25 cellular contexts compared by ENCODE assay signal in the genomic region with DNA sequence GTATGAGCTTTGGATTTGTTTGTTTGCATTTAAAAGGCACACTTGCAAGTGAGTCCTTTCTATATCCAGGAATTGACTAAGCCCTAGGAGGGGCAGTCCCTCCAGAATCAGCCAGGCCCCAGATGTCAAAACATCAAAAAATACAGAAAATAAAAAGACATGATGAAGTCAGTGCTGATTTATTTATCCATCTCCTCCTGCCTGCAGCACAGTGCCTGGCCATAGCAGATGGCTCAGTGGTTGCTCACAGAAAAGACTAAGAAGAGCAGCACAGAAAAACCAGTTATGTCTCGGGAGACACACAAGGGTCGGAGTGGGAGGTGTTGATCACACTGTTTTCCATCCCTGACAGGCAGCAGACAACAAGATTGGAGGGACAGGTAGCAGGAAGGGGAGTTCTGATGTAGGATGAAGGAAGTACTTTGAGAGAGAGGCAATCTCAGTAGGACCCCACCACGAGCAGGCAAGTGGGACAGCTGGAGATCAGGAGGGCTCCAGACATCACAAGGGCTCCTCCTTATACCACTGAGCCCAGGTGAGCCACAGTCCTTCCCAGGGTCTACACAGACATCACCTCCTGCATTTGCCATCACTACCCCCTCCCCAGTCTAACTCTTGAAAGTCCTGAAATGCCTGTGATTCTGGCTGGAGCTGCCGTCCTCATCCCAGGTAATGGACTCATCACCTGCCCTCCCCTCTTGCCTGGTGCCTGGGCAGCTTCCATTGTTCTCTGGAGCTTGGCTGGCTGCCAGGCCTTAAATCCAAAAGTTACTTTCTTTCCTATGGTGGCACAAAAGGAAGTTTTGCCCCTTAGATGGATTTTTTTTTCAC. TPM values are rescaled to one million over a fixed set of nuclear protein-coding genes. Genes with fewer than 3 reads are reported as not detected.
DNase-seq lines count a peak whose midpoint lies in the region; ATAC-seq and TF ChIP-seq lines count a peak whose summit lies in the region.
"Had no signal": no experiment of that assay in that cellular context is flagged by ENCODE, and none has a peak within 500 bp of the region (broad histone marks: within the 10 kb centered on the region; RNA-seq: fewer than 3 reads in every experiment).

No MANE protein-coding gene starts in this region.

- H3K9me3 ChIP-seq in H9 (ENCODE audit: control insufficient read depth, low read depth, low read length) = no peaks in the 10 kb centered on the region
- H3K9me3 ChIP-seq in RWPE2 (ENCODE audit: severe bottlenecking) = no peaks in the 10 kb centered on the region
- H3K9me3 ChIP-seq: upper lobe of right lung had no signal

- no peak overlapping the region for H2BK120ac ChIP-seq in H9 (ENCODE audit: low read depth, low read length, poor library complexity, severe bottlenecking)

- DNase-seq in NCI-H1417 (lab: John Stamatoyannopoulos, UW) (peak in 2 of 3 experiments; percentile 15 to 24), NCI-H1417 treated with DMSO at 0.1 percent for 48 hours (lab: John Stamatoyannopoulos, UW) (no peak), H9 (no peak), RWPE2 (ENCODE audit: low spot score) (no peak), islet precursor cell (peak; percentile 45), dedifferentiated amniotic fluid mesenchymal stem cell (ENCODE audit: extremely low spot score) (no peak)
- no peak for DNase-seq in activated T-cell treated with anti-CD3 and anti-CD28 coated beads, Interleukin-2, amount 50 U/mL, for 24 hours
- DNase-seq: activated CD4-positive, alpha-beta T cell treated with anti-CD3 and anti-CD28 coated beads, Interleukin-2, amount 50 U/mL, for 1 hour; CD8-positive, alpha-beta T cell; left colon; mesenchymal stem cell; NCI-H1105 treated with DMSO at 0.1 percent for 48 hours; NCI-H2081 treated with DMSO at 0.1 percent for 48 hours; NCI-H526; nucleus accumbens; substantia nigra; upper lobe of right lung; WERI-Rb-1 had no signal

- peaks cover 3% of the 10 kb centered on the region; the same call in 1 of the 2 replicates for H3K4me1 ChIP-seq in H9 (ENCODE audit: insufficient read depth, low read length)
- no peaks in the 10 kb centered on the region for H3K4me1 ChIP-seq in RWPE2 (ENCODE audit: insufficient read depth, poor library complexity, severe bottlenecking)
- H3K4me1 ChIP-seq: upper lobe of right lung had no signal

- no peak for TF ChIP-seq CTCF in H9 (conservative IDR thresholded peaks at IDR 0.05)
- no peak for TF ChIP-seq CTCF in RWPE2 (IDR thresholded peaks at IDR 0.05; ENCODE audit: poor library complexity, severe bottlenecking)

- H4K20me1 ChIP-seq in H9 (ENCODE audit: control insufficient read depth, insufficient read depth, insufficient read length) = no peaks in the 10 kb centered on the region

- no peak overlapping the region for H3K4me3 ChIP-seq in RWPE2 (ENCODE audit: severe bottlenecking)
- H3K4me3 ChIP-seq: smooth muscle cell, upper lobe of right lung had no signal

- no peak overlapping the region for H2BK5ac ChIP-seq in H9 (ENCODE audit: insufficient read length, low read length)

- no peaks in the 10 kb centered on the region for H3K9me3 Mint-ChIP-seq in H9
- no peaks in the 10 kb centered on the region for H3K9me3 Mint-ChIP-seq in activated T-cell treated with anti-CD3 and anti-CD28 coated beads, Interleukin-2, amount 50 U/mL, for 24 hours
- H3K9me3 Mint-ChIP-seq: activated naive CD4-positive, alpha-beta T cell treated with anti-CD3 and anti-CD28 coated beads, Interleukin-2, amount 50 U/mL, for 24 hours; CD8-positive, alpha-beta T cell had no signal

- H3K4ac ChIP-seq in H9 (ENCODE audit: low read depth, low read length) = no peak overlapping the region

- H2AFZ ChIP-seq in H9 (ENCODE audit: low read length) = no peak overlapping the region

- H3K23ac ChIP-seq in H9 (ENCODE audit: insufficient read length, low read depth, low read length) = no peak overlapping the region

- peak overlapping the region; percentile 74; the same call in 1 of the 2 replicates for H3K14ac ChIP-seq in H9 (ENCODE audit: insufficient read depth, low read length)

- peaks cover 27 to 32% of the 10 kb centered on the region in 2 experiments for H3K4me1 Mint-ChIP-seq in H9
- H3K4me1 Mint-ChIP-seq in activated T-cell treated with anti-CD3 and anti-CD28 coated beads, Interleukin-2, amount 50 U/mL, for 24 hours (ENCODE audit: low read depth) = peaks cover 10% of the 10 kb centered on the region
- H3K4me1 Mint-ChIP-seq: activated naive CD4-positive, alpha-beta T cell treated with anti-CD3 and anti-CD28 coated beads, Interleukin-2, amount 50 U/mL, for 24 hours; central memory CD8-positive, alpha-beta T cell had no signal

- no peak overlapping the region for H2BK15ac ChIP-seq in H9 (ENCODE audit: low read depth, low read length)

- H3K79me2 ChIP-seq in H9 (ENCODE audit: insufficient read depth, low read length) = no peaks in the 10 kb centered on the region

- WGBS in H9 (ENCODE audit: extremely low coverage, insufficient read length, low lambda C conversion rate) = no CpG with 5 or more reads among the region's 4 CpGs

- H2BK20ac ChIP-seq in H9 (ENCODE audit: low read depth, low read length, poor library complexity, severe bottlenecking) = no peak overlapping the region

- H3K36me3 ChIP-seq in RWPE2 (ENCODE audit: low read depth) = no peaks in the 10 kb centered on the region
- H3K36me3 ChIP-seq: upper lobe of right lung, WERI-Rb-1 had no signal

- no peak overlapping the region for H2AK5ac ChIP-seq in H9 (ENCODE audit: insufficient read length, low read length)

- H3K18ac ChIP-seq in H9 (ENCODE audit: insufficient read length, low read depth, low read length) = no peak overlapping the region

- no peak overlapping the region for H3K4me3 Mint-ChIP-seq in H9
- H3K4me3 Mint-ChIP-seq in activated T-cell treated with anti-CD3 and anti-CD28 coated beads, Interleukin-2, amount 50 U/mL, for 24 hours = no peak overlapping the region
- H3K4me3 Mint-ChIP-seq: activated naive CD4-positive, alpha-beta T cell treated with anti-CD3 and anti-CD28 coated beads, Interleukin-2, amount 50 U/mL, for 24 hours; activated T-helper 1 cell treated with anti-CD3 and anti-CD28 coated beads, Interleukin-12 subunit alpha, Interleukin-12 subunit beta, Interleukin-2, Interleukin-4 antibody, amounts not matched to agents 30 ng/mL and 10 ng/mL and 1 ng/mL, durations not matched to agents 14 hours and 24 hours and 36 hours; CD8-positive, alpha-beta T cell; central memory CD8-positive, alpha-beta T cell had no signal

- no peak overlapping the region for H3K56ac ChIP-seq in H9 (ENCODE audit: insufficient read length, low read depth, low read length)

- H3T11ph ChIP-seq in H9 (ENCODE audit: low read length) = no peak overlapping the region

- H4K8ac ChIP-seq in H9 (replicated peaks; ENCODE audit: insufficient read length, low read depth, low read length) = no peak overlapping the region

- no peaks in the 10 kb centered on the region for H3K27me3 ChIP-seq in H9 (ENCODE audit: insufficient read depth, low read length)
- H3K27me3 ChIP-seq in RWPE2 (ENCODE audit: insufficient read depth, poor library complexity, severe bottlenecking) = no peaks in the 10 kb centered on the region
- H3K27me3 ChIP-seq: upper lobe of right lung had no signal

- H4K5ac ChIP-seq in H9 (ENCODE audit: insufficient read length, low read depth, low read length) = no peak overlapping the region

- H3K27ac Mint-ChIP-seq in H9 = no peak overlapping the region; a peak in 1 of 7 replicates
- no peak overlapping the region for H3K27ac Mint-ChIP-seq in activated T-cell treated with anti-CD3 and anti-CD28 coated beads, Interleukin-2, amount 50 U/mL, for 24 hours
- H3K27ac Mint-ChIP-seq: activated naive CD4-positive, alpha-beta T cell treated with anti-CD3 and anti-CD28 coated beads, Interleukin-2, amount 50 U/mL, for 24 hours; activated T-helper 1 cell treated with anti-CD3 and anti-CD28 coated beads, Interleukin-12 subunit alpha, Interleukin-12 subunit beta, Interleukin-2, Interleukin-4 antibody, amounts not matched to agents 30 ng/mL and 10 ng/mL and 1 ng/mL, durations not matched to agents 14 hours and 24 hours and 36 hours; CD8-positive, alpha-beta T cell had no signal

- no peak overlapping the region for H2BK12ac ChIP-seq in H9 (ENCODE audit: insufficient read length, low read depth, low read length)

- peaks cover 16% of the 10 kb centered on the region for H3K27me3 Mint-ChIP-seq in H9 (ENCODE audit: low read depth)
- peaks cover 8% of the 10 kb centered on the region for H3K27me3 Mint-ChIP-seq in activated T-cell treated with anti-CD3 and anti-CD28 coated beads, Interleukin-2, amount 50 U/mL, for 24 hours

- no peaks in the 10 kb centered on the region for H3K79me1 ChIP-seq in H9 (ENCODE audit: insufficient read depth, low read depth, low read length, poor library complexity, severe bottlenecking)

- ATAC-seq in RWPE2 (ENCODE audit: low read depth) (peak; percentile 42; the same call in 1 of the 3 replicates), GM18517 (IDR thresholded peaks at IDR 0.05; ENCODE audit: unreplicated experiment) (no peak)
- ATAC-seq: CD8-positive, alpha-beta T cell; left colon; upper lobe of right lung had no signal

- no peak overlapping the region for H4K91ac ChIP-seq in H9 (ENCODE audit: insufficient read length, low read depth, low read length)

- no peaks in the 10 kb centered on the region for H3K23me2 ChIP-seq in H9 (ENCODE audit: insufficient read length, low read depth, low read length, poor library complexity, severe bottlenecking)

- no peak overlapping the region for H3K9ac ChIP-seq in H9 (ENCODE audit: extremely low read depth, insufficient read length, low read length)

- no peak overlapping the region for H3K27ac ChIP-seq in H9 (ENCODE audit: insufficient read length, low read depth, low read length)
- no peak overlapping the region for H3K27ac ChIP-seq in RWPE2 (ENCODE audit: poor library complexity, severe bottlenecking)
- H3K27ac ChIP-seq: 22Rv1, upper lobe of right lung, WERI-Rb-1 had no signal

- no peak overlapping the region for H3K4me2 ChIP-seq in H9 (ENCODE audit: insufficient read depth, insufficient read length, low read length)

- H3K36me3 Mint-ChIP-seq in H9 (ENCODE audit: insufficient read depth in 1 of 3, low read depth in 3 of 3) = no peaks in the 10 kb centered on the region
- no peaks in the 10 kb centered on the region for H3K36me3 Mint-ChIP-seq in activated T-cell treated with anti-CD3 and anti-CD28 coated beads, Interleukin-2, amount 50 U/mL, for 24 hours (ENCODE audit: low read depth)
- H3K36me3 Mint-ChIP-seq: activated naive CD4-positive, alpha-beta T cell treated with anti-CD3 and anti-CD28 coated beads, Interleukin-2, amount 50 U/mL, for 24 hours; CD8-positive, alpha-beta T cell had no signal

RNA-seq across cellular contexts. Expression of gene TMPRSS5, which starts 32.3 kb away (rescaled TPM):
- 0.37 and 0.81 TPM in 2 replicates for total RNA-seq in H9 (2021)
- total RNA-seq: G401, smooth muscle cell had no signal

Comparison
In these comparisons a context has a peak if more than half of its experiments do, and no peak if none do; other contexts are left out.
1. DNase-seq: peak in NCI-H1417 (2 of 3) and islet precursor cell (single experiment); none in NCI-H1417 treated with DMSO at 0.1 percent for 48 hours (single experiment), H9 (single experiment), RWPE2 (single experiment), activated T-cell treated with anti-CD3 and anti-CD28 coated beads, Interleukin-2, amount 50 U/mL, for 24 hours (single experiment) and dedifferentiated amniotic fluid mesenchymal stem cell (single experiment).